ENCODE assay signal across 1 cellular context in genomic region chr6:162856885-162857284, GRCh38.
TF ChIP-seq lines count a peak whose summit lies in the region.

No MANE protein-coding gene starts in this region.

TF ChIP-seq in GM23338, 12 proteins besides CTCF, POLR2A, EP300 and RAD21:
- TF ChIP-seq ZNF462 (CRISPR knock-in tag; IDR thresholded peaks at IDR 0.05): peak; percentile 49; the same call in 1 of the 2 replicates
- no peak for TF ChIP-seq ZNF114 (CRISPR knock-in tag; IDR thresholded peaks at IDR 0.05)
